2 cellular contexts compared by ENCODE assay signal in the genomic region with DNA sequence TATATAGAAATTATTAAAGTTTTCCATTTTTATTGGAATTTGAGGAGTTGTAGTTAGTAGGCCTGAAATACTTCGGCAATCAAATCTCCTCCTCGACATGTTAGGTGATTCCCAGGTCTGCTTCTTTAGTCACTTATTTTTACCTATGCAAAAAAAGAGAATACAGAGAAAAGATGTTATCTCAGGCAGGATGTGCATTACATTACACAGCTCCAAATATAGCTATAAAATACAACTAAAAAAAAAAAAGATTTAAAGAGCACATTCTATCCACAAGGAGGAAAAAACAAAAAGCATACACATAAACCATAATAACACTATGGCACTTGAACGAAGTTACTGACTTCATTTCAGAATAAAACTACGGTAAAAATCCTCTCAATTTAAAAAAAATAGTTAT.
TF ChIP-seq lines count a peak whose summit lies in the region.

No MANE protein-coding gene starts in this region.

TF ChIP-seq in SK-N-SH, 30 proteins besides CTCF, POLR2A, EP300 and RAD21 (continued from another document):
- TF ChIP-seq, protein P1, sequence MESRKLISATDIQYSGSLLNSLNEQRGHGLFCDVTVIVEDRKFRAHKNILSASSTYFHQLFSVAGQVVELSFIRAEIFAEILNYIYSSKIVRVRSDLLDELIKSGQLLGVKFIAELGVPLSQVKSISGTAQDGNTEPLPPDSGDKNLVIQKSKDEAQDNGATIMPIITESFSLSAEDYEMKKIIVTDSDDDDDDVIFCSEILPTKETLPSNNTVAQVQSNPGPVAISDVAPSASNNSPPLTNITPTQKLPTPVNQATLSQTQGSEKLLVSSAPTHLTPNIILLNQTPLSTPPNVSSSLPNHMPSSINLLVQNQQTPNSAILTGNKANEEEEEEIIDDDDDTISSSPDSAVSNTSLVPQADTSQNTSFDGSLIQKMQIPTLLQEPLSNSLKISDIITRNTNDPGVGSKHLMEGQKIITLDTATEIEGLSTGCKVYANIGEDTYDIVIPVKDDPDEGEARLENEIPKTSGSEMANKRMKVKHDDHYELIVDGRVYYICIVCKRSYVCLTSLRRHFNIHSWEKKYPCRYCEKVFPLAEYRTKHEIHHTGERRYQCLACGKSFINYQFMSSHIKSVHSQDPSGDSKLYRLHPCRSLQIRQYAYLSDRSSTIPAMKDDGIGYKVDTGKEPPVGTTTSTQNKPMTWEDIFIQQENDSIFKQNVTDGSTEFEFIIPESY (IDR thresholded peaks at IDR 0.05; ENCODE audit: borderline replicate concordance, low read depth) = no peak
- TF ChIP-seq RCOR1 (IDR thresholded peaks at IDR 0.05; ENCODE audit: low read length) = no peak
- TF ChIP-seq FOXM1 (IDR thresholded peaks at IDR 0.05; ENCODE audit: low read depth) = no peak
- TF ChIP-seq, protein P2, sequence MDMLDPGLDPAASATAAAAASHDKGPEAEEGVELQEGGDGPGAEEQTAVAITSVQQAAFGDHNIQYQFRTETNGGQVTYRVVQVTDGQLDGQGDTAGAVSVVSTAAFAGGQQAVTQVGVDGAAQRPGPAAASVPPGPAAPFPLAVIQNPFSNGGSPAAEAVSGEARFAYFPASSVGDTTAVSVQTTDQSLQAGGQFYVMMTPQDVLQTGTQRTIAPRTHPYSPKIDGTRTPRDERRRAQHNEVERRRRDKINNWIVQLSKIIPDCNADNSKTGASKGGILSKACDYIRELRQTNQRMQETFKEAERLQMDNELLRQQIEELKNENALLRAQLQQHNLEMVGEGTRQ (IDR thresholded peaks at IDR 0.05; ENCODE audit: borderline replicate concordance, low read depth, low read length) = no peak
- TF ChIP-seq GATA2 (CRISPR knock-in tag; IDR thresholded peaks at IDR 0.05) = no peak

TF ChIP-seq in SK-N-SH treated with all-trans-retinoic acid at 6 μM for 48 hours, 23 proteins besides CTCF, POLR2A, EP300 and RAD21 (continued from another document):
- TF ChIP-seq BACH2 (CRISPR knock-in tag; IDR thresholded peaks at IDR 0.05; ENCODE audit: borderline replicate concordance) = no peak
